In the genomic region with DNA sequence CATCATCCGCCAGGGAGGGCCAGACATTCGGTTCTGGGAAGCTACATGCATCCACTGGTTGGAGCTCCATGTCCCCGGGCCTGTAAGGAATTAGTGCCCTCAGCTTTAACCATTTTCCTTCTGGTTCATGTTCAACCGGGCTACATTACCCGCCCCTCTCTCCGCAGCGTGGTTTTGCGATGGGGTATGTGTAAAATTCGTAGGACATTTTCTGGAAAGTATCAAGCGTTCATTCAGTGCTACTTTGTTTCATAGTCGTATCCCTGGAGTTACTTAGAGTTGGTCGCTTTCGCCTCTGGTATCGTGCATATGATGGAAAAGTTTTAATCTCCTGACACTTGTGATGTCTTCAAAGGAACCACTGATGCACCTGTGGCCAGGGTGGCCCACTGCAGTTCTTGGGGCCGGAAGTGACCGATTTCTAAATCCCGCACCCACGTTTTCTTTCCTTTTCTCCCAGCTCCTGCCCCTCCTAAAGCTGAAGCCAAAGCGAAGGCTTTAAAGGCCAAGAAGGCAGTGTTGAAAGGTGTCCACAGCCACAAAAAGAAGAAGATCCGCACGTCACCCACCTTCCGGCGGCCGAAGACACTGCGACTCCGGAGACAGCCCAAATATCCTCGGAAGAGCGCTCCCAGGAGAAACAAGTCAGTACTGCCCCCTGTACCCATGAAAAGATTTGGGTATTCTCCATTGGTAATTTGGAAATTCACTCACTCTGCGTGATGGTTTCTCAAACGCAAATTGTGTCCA, we compare ENCODE assay signal across 1 cellular context.
A peak's percentile ranks its signal among the peaks of the same experiment; 100 is the strongest.
TF ChIP-seq lines count a peak whose summit lies in the region.

No MANE protein-coding gene starts in this region.

TF ChIP-seq in endothelial cell of umbilical vein, 7 proteins besides CTCF, POLR2A, EP300 and RAD21:
- no peak for TF ChIP-seq MYC (IDR thresholded peaks at IDR 0.05; ENCODE audit: low read depth, low read length)
- peak; percentile 12 for TF ChIP-seq POLR2AphosphoS5 (IDR thresholded peaks at IDR 0.05; ENCODE audit: insufficient read depth, low read depth, low read length)
